ENCODE assay signal across 8 cellular contexts in the genomic region with DNA sequence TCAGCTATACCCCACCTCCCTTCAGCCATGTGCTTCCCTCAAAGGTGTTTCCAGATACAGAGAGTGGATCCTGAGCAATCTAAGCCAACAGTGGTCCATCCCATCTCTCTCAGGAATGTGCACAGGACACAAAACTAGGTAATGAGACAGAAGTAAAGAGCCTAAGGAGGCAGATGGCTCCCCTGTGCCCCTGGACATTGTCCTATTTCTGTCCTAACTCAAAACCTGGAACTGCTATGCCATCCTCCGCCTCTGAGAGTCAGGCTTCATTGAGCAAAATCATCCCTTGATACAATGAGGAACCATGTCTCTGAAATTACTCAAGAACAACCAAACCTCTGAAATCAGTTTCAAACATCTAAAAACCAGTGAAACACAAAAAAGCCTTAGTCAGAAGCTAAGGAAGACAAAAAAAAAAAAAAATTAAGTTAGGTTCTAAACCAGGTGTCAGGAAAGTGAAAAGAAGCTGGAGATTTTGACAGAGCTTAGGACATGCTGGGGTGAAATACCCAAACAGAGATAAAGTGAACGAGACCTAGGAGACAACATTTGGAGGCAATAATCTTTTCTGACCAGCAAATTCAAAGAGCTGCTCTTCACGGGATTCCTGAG.
DNase-seq lines count a peak whose midpoint lies in the region; ATAC-seq and TF ChIP-seq lines count a peak whose summit lies in the region.

No MANE protein-coding gene starts in this region.

- no peaks in the 10 kb centered on the region for H3K79me2 ChIP-seq in PC-9 (ENCODE audit: low read depth)

- no peaks in the 10 kb centered on the region for H3K9me3 Mint-ChIP-seq in CD4-positive, alpha-beta T cell
- no peaks in the 10 kb centered on the region for H3K9me3 Mint-ChIP-seq in T-helper 1 cell treated with Interleukin-12 subunit alpha and Interleukin-12 subunit beta and Interleukin-4 antibody, amounts not matched to agents 30 μg/mL and 1 μg/mL, for 36 hours
- H3K9me3 Mint-ChIP-seq in type B pancreatic cell = no peaks in the 10 kb centered on the region

- peaks cover 5% of the 10 kb centered on the region for H3K36me3 Mint-ChIP-seq in CD4-positive, alpha-beta T cell (ENCODE audit: low read depth)
- peaks cover 8% of the 10 kb centered on the region for H3K36me3 Mint-ChIP-seq in T-helper 1 cell treated with Interleukin-12 subunit alpha and Interleukin-12 subunit beta and Interleukin-4 antibody, amounts not matched to agents 30 μg/mL and 1 μg/mL, for 36 hours (ENCODE audit: low read depth)
- no peaks in the 10 kb centered on the region for H3K36me3 Mint-ChIP-seq in type B pancreatic cell

- TF ChIP-seq CTCF in CD4-positive, alpha-beta T cell (IDR thresholded peaks at IDR 0.05) = no peak
- peak; percentile 21 to 53 for TF ChIP-seq CTCF in right atrium auricular region (IDR thresholded peaks at IDR 0.05)
- TF ChIP-seq CTCF in type B pancreatic cell (conservative IDR thresholded peaks at IDR 0.05) = peak; percentile 50
- TF ChIP-seq CTCF in PC-9 (conservative IDR thresholded peaks at IDR 0.05) = no peak; the same call in 1 of the 2 replicates

- H3K4me3 ChIP-seq in right atrium auricular region = no peak overlapping the region
- no peak overlapping the region for H3K4me3 ChIP-seq in PC-9

- no peak overlapping the region for H3K4me2 ChIP-seq in PC-9

- POLR2A ChIA-PET in CD4-positive, alpha-beta T cell (lab: Charles Lee) = interaction anchor here (0.9 kb wide), 1 partner anchor 98 kb away, joined by 4 read pairs; no protein-coding TSS in a partner anchor
- POLR2A ChIA-PET in PC-9 (lab: Charles Lee; ENCODE audit: unreplicated experiment) = no interaction called here

- no peaks in the 10 kb centered on the region for H3F3A ChIP-seq in PC-9 (ENCODE audit: insufficient read depth, low read depth)

- H3K4me1 Mint-ChIP-seq in CD4-positive, alpha-beta T cell (ENCODE audit: low read depth) = peaks cover 29% of the 10 kb centered on the region
- H3K4me1 Mint-ChIP-seq in T-helper 1 cell treated with Interleukin-12 subunit alpha and Interleukin-12 subunit beta and Interleukin-4 antibody, amounts not matched to agents 30 μg/mL and 1 μg/mL, for 36 hours (ENCODE audit: low read depth) = peaks cover 36% of the 10 kb centered on the region
- H3K4me1 Mint-ChIP-seq in type B pancreatic cell (ENCODE audit: unreplicated experiment) = peaks cover 33% of the 10 kb centered on the region

- H3K9me2 ChIP-seq in PC-9 (ENCODE audit: insufficient read depth) = no peaks in the 10 kb centered on the region

- H3K36me3 ChIP-seq in right atrium auricular region (no peaks in the 10 kb centered on the region), PC-9 (ENCODE audit: low read depth) (no peaks in the 10 kb centered on the region)

- no TSS peak for BruUV-seq in PC-9 (replicated peaks; lab: Mats Ljungman, UMichigan)

- peaks cover 0 to 49% of the 10 kb centered on the region in 2 donors for H3K4me1 ChIP-seq in right atrium auricular region
- no peaks in the 10 kb centered on the region for H3K4me1 ChIP-seq in PC-9 (replicated peaks; ENCODE audit: insufficient read depth)

- H3K27ac ChIP-seq in CD4-positive, alpha-beta T cell (ENCODE audit: low read depth, low read length) = no peak overlapping the region
- H3K27ac ChIP-seq in right atrium auricular region (peak overlapping the region; percentile 81 to 82), PC-9 (no peak overlapping the region)

- CTCF ChIA-PET in CD4-positive, alpha-beta T cell (lab: Charles Lee) = interaction anchor here (2.0 kb wide), 1 partner anchor 1120 kb away, joined by 4 read pairs; no protein-coding TSS in a partner anchor
- CTCF ChIA-PET in PC-9 (lab: Charles Lee) = interaction anchor here (0.5 kb wide), 1 partner anchor 859 kb away, joined by 3 read pairs; no protein-coding TSS in a partner anchor

- H3K27ac Mint-ChIP-seq in CD4-positive, alpha-beta T cell = peak overlapping the region; percentile 34
- H3K27ac Mint-ChIP-seq in T-helper 1 cell treated with Interleukin-12 subunit alpha and Interleukin-12 subunit beta and Interleukin-4 antibody, amounts not matched to agents 30 μg/mL and 1 μg/mL, for 36 hours = peak overlapping the region; percentile 72
- no peak overlapping the region for H3K27ac Mint-ChIP-seq in type B pancreatic cell

- no peak for DNase-seq in CD4-positive, alpha-beta T cell
- DNase-seq in right atrium auricular region (ENCODE audit: low spot score) (no peak), type B pancreatic cell (ENCODE audit: extremely low spot score, unreplicated experiment) (no peak), PC-9 (no peak), germinal center (ENCODE audit: low spot score) (no peak)

- no peaks in the 10 kb centered on the region for H3K27me3 Mint-ChIP-seq in CD4-positive, alpha-beta T cell
- no peaks in the 10 kb centered on the region for H3K27me3 Mint-ChIP-seq in T-helper 1 cell treated with Interleukin-12 subunit alpha and Interleukin-12 subunit beta and Interleukin-4 antibody, amounts not matched to agents 30 μg/mL and 1 μg/mL, for 36 hours (ENCODE audit: low read depth)
- no peaks in the 10 kb centered on the region for H3K27me3 Mint-ChIP-seq in type B pancreatic cell

- ATAC-seq in CD4-positive, alpha-beta T cell (ENCODE audit: poor library complexity) = no peak
- peak; percentile 48 for ATAC-seq in GM19035 (IDR thresholded peaks at IDR 0.05; ENCODE audit: unreplicated experiment)
- ATAC-seq in HG03103 (IDR thresholded peaks at IDR 0.05; ENCODE audit: low read depth, unreplicated experiment) = peak; percentile 49

- H3K9me3 ChIP-seq in CD4-positive, alpha-beta T cell (ENCODE audit: control insufficient read depth, low read length) = no peaks in the 10 kb centered on the region
- H3K9me3 ChIP-seq in right atrium auricular region (no peaks in the 10 kb centered on the region), PC-9 (ENCODE audit: insufficient read depth, low read depth) (no peaks in the 10 kb centered on the region)

- H2AFZ ChIP-seq in PC-9 = no peak overlapping the region

- H3K27me3 ChIP-seq in CD4-positive, alpha-beta T cell (ENCODE audit: control insufficient read depth, insufficient read depth, low read length) = no peaks in the 10 kb centered on the region
- no peaks in the 10 kb centered on the region for H3K27me3 ChIP-seq in right atrium auricular region
- no peaks in the 10 kb centered on the region for H3K27me3 ChIP-seq in PC-9 (ENCODE audit: insufficient read depth, low read depth)

- H4K20me1 ChIP-seq in PC-9 (ENCODE audit: insufficient read depth) = no peaks in the 10 kb centered on the region

- intact Hi-C loops in CD4-positive, alpha-beta T cell (cut with DNase I, micrococcal nuclease) = no loop called here
- intact Hi-C loops in PC-9 (cut with micrococcal nuclease; ENCODE audit: unreplicated experiment) = no loop called here

- no peak overlapping the region for H3K4me3 Mint-ChIP-seq in CD4-positive, alpha-beta T cell
- H3K4me3 Mint-ChIP-seq in T-helper 1 cell treated with Interleukin-12 subunit alpha and Interleukin-12 subunit beta and Interleukin-4 antibody, amounts not matched to agents 30 μg/mL and 1 μg/mL, for 36 hours = peak overlapping the region; percentile 51
- H3K4me3 Mint-ChIP-seq in type B pancreatic cell = no peak overlapping the region

Comparison
In these comparisons a context has a peak if more than half of its experiments do, and no peak if none do; other contexts are left out.
1. H3K27ac ChIP-seq: peak in right atrium auricular region (2 of 2); none in CD4-positive, alpha-beta T cell (single experiment) and PC-9 (single experiment).
2. CTCF ChIP-seq: peak in right atrium auricular region (2 of 2) and type B pancreatic cell (single experiment); none in CD4-positive, alpha-beta T cell (single experiment) and PC-9 (single experiment).